In the genomic region with DNA sequence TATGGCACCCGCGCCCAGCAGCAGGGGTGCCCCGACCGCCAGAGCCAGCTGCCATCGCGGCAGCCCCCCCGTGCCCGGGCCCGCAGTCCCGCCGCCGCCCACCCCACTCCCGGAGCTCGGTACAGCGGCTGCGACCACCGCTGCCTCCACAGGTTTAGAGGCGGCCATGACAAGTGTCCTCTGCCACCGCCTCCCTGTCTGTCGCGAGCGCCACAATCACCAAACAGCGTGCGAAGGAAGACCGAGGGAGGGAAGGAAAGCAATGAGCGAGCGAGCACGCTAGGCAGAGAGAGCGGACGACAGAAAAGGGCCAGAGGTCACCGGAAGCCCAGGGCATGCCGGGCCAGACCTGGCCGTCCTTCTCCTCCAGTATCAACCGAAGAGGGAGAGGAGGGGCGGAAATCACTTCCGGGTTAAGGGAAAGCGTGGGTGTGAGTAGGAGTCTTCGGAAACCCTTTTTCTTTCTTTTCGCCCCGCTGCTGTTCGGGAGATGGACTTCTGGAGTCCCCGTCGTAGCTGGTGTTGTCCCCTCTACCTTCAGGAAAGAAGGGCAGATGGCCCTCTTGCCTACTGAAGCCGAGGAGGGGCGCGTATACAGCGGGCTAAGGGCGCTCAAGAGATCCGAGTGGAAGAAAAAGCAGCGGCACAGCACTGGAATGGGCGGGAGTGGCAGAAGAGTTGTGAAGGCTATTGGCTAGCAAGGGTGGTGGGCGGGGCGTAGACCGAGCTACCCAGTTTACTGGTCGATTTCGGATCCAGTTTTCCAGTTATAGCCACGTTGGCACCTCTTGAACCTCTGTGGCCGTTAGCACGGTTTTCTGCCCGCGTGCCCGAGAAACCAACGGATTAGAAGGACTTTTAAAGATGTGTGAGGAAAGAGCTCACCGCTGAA, we compare ENCODE assay signal across 8 cellular contexts. TPM values are rescaled to one million over a fixed set of nuclear protein-coding genes. Genes with fewer than 3 reads are reported as not detected.
DNase-seq lines count a peak whose midpoint lies in the region; ATAC-seq and TF ChIP-seq lines count a peak whose summit lies in the region.

A gene with protein sequence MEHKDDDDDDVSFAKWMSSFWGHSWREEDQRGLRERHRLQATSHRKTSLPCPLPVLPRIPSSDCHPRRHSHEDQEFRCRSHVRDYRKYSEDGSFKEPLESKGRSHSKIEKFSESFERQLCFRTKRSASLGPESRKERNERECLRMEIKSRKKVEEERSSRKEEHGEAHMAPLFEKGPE (plus strand): TSS at position 758 of the 892 bp plus-strand sequence. CDS start 28,191 bp downstream, outside the sequence.
A gene (minus strand): TSS at position 308 of the 892 bp plus-strand sequence. CDS start 140 bp downstream, at position 168.

- H3K36me3 ChIP-seq in H7 (replicated peaks; ENCODE audit: control insufficient read depth, insufficient read depth, low read length) (no peaks in the 10 kb centered on the region), Loucy (ENCODE audit: insufficient read depth, low read length) (no peaks in the 10 kb centered on the region), RWPE2 (ENCODE audit: low read depth) (peaks cover 2% of the 10 kb centered on the region)

- no peaks in the 10 kb centered on the region for H3K27me3 ChIP-seq in H7 (ENCODE audit: control insufficient read depth, insufficient read depth, low read length)
- no peaks in the 10 kb centered on the region for H3K27me3 ChIP-seq in Loucy (ENCODE audit: insufficient read depth, low read length, poor library complexity, severe bottlenecking)
- H3K27me3 ChIP-seq in RWPE2 (ENCODE audit: insufficient read depth, poor library complexity, severe bottlenecking), result no peaks in the 10 kb centered on the region

- H3K79me2 ChIP-seq in Loucy (ENCODE audit: insufficient read depth, low read length), result peaks cover 93% of the 10 kb centered on the region

- peak within 1 kb of the TSS; percentile 84 for H2AFZ ChIP-seq in Loucy (ENCODE audit: low read length)

- no peaks in the 10 kb centered on the region for H3K9me2 ChIP-seq in Loucy (replicated peaks; ENCODE audit: low read depth, low read length)

- no peaks in the 10 kb centered on the region for H3F3A ChIP-seq in Loucy (ENCODE audit: low read depth)

- no peaks in the 10 kb centered on the region for H3K36me3 Mint-ChIP-seq in natural killer cell treated with Interleukin-12 subunit alpha and Interleukin-12 subunit beta and Interleukin-15 and Interleukin-18, amount 100 ng/mL, for 72 hours

- H3K9me3 ChIP-seq in Loucy (ENCODE audit: insufficient read depth, low read depth, low read length) (peaks cover 5% of the 10 kb centered on the region; the same call in 1 of the 2 replicates), RWPE2 (ENCODE audit: severe bottlenecking) (no peaks in the 10 kb centered on the region)

- peaks cover 45% of the 10 kb centered on the region for H4K20me1 ChIP-seq in Loucy (ENCODE audit: insufficient read depth, low read length, poor library complexity, severe bottlenecking)

- peak; percentile 95 for ATAC-seq in RWPE2 (ENCODE audit: low read depth)
- ATAC-seq in natural killer cell treated with Interleukin-12 subunit alpha and Interleukin-12 subunit beta and Interleukin-15 and Interleukin-18, amount 100 ng/mL, for 72 hours, result peak; percentile 95 to 97

- H3K27ac ChIP-seq in RWPE2 (ENCODE audit: poor library complexity, severe bottlenecking), result peak within 1 kb of the TSS; percentile 69

- DNase-seq in ELR (ENCODE audit: low read depth) (peak; percentile 98), H7 (peak; percentile 85), RWPE2 (ENCODE audit: low spot score) (peak; percentile 98), fibroblast of the aortic adventitia (ENCODE audit: low read depth) (peak; percentile 96)
- DNase-seq in activated effector memory CD4-positive, alpha-beta T cell treated with Interleukin-2 at 50 U/mL for 16 hours, result peak; percentile 92
- DNase-seq in natural killer cell treated with Interleukin-12 subunit alpha and Interleukin-12 subunit beta and Interleukin-15 and Interleukin-18, amount 100 ng/mL, for 72 hours (ENCODE audit: low spot score), result peak; percentile 96
- DNase-seq in stimulated activated naive CD4-positive, alpha-beta T cell treated with Interleukin-2 at 50 U/mL for 16 hours (lab: John Stamatoyannopoulos, UW), result peak; percentile 97

- peak within 1 kb of the TSS; percentile 98 for H3K4me2 ChIP-seq in Loucy (ENCODE audit: low read depth, low read length, poor library complexity, severe bottlenecking)

- H3K27me3 Mint-ChIP-seq in natural killer cell treated with Interleukin-12 subunit alpha and Interleukin-12 subunit beta and Interleukin-15 and Interleukin-18, amount 100 ng/mL, for 72 hours, result no peaks in the 10 kb centered on the region

- TF ChIP-seq CTCF in Loucy (conservative IDR thresholded peaks at IDR 0.05; ENCODE audit: low read length), result no peak
- no peak for TF ChIP-seq CTCF in RWPE2 (IDR thresholded peaks at IDR 0.05; ENCODE audit: poor library complexity, severe bottlenecking)
- no peak for TF ChIP-seq CTCF in fibroblast of the aortic adventitia (IDR thresholded peaks at IDR 0.05; ENCODE audit: insufficient read depth, low read length)

- H3K4me1 ChIP-seq in Loucy (ENCODE audit: insufficient read depth, low read length, poor library complexity, severe bottlenecking) (peaks cover 53% of the 10 kb centered on the region), RWPE2 (ENCODE audit: insufficient read depth, poor library complexity, severe bottlenecking) (peaks cover 11% of the 10 kb centered on the region)

- H3K4me3 Mint-ChIP-seq in natural killer cell treated with Interleukin-12 subunit alpha and Interleukin-12 subunit beta and Interleukin-15 and Interleukin-18, amount 100 ng/mL, for 72 hours, result peak within 1 kb of the TSS; percentile 93

- H3K9ac ChIP-seq in Loucy (ENCODE audit: low read depth, low read length, poor library complexity, severe bottlenecking), result peak within 1 kb of the TSS; percentile 95

- H3K4me3 ChIP-seq in H7 (ENCODE audit: insufficient read depth, low read depth, low read length) (peak within 1 kb of the TSS; percentile 92), Loucy (ENCODE audit: low read length, poor library complexity, severe bottlenecking) (peak within 1 kb of the TSS; percentile 89), RWPE2 (ENCODE audit: severe bottlenecking) (peak within 1 kb of the TSS; percentile 58), fibroblast of the aortic adventitia (ENCODE audit: low read depth, low read length) (peak within 1 kb of the TSS; percentile 93)

- peak within 1 kb of the TSS; percentile 91 to 99 for H3K27ac Mint-ChIP-seq in natural killer cell treated with Interleukin-12 subunit alpha and Interleukin-12 subunit beta and Interleukin-15 and Interleukin-18, amount 100 ng/mL, for 72 hours

- H3K9me3 Mint-ChIP-seq in natural killer cell treated with Interleukin-12 subunit alpha and Interleukin-12 subunit beta and Interleukin-15 and Interleukin-18, amount 100 ng/mL, for 72 hours, result no peaks in the 10 kb centered on the region

- H3K4me1 Mint-ChIP-seq in natural killer cell treated with Interleukin-12 subunit alpha and Interleukin-12 subunit beta and Interleukin-15 and Interleukin-18, amount 100 ng/mL, for 72 hours (ENCODE audit: low read depth in 2 of 2), result peaks cover 33 to 38% of the 10 kb centered on the region in 2 donors

RNA-seq across cellular contexts. Expression of the first gene that starts in this region (rescaled TPM):
- total RNA-seq in H7 (2014; rRNA removed; shearing (Covaris generic)), result 7.2 and 12.3 TPM in 2 replicates
- 3.0 and 11.0 TPM in 2 replicates for total RNA-seq in fibroblast of the aortic adventitia (ENCODE audit: low replicate concordance)
- 1 to 10 TPM; 1.0 to 2.9 TPM for total RNA-seq in natural killer cell treated with Interleukin-12 subunit alpha and Interleukin-12 subunit beta and Interleukin-15 and Interleukin-18, amount 100 ng/mL, for 72 hours

RNA-seq across cellular contexts. Expression of the second gene that starts in this region (rescaled TPM):
- 62.2 and 82.9 TPM in 2 replicates for total RNA-seq in H7 (2014; rRNA removed; shearing (Covaris generic))
- 62.0 and 64.5 TPM in 2 replicates for total RNA-seq in fibroblast of the aortic adventitia (ENCODE audit: low replicate concordance)
- 10 to 100 TPM; 46.0 to 49.3 TPM for total RNA-seq in natural killer cell treated with Interleukin-12 subunit alpha and Interleukin-12 subunit beta and Interleukin-15 and Interleukin-18, amount 100 ng/mL, for 72 hours

Comparison
In these comparisons a context has a peak if more than half of its experiments do, and no peak if none do; other contexts are left out.
1. Peak in every context shown above with its lines: DNase-seq, ATAC-seq, H3K4me3 ChIP-seq and H3K27ac ChIP-seq.